Comparison of ENCODE assay signal across 8 cellular contexts in genomic region chr2:86037141-86037794, GRCh38.
DNase-seq lines count a peak whose midpoint lies in the region; ATAC-seq and TF ChIP-seq lines count a peak whose summit lies in the region.

No MANE protein-coding gene starts in this region.

- intact Hi-C loops in esophagus muscularis mucosa (cut with DNase I): loop anchor here (2.0 kb wide), 1 partner anchor 150 kb away; no protein-coding TSS in a partner anchor

- no peak for TF ChIP-seq EP300 in esophagus muscularis mucosa (IDR thresholded peaks at IDR 0.05)

- H3K9me3 Mint-ChIP-seq in activated T-cell treated with anti-CD3 and anti-CD28 coated beads, Interleukin-2, amount 50 U/mL, for 24 hours: no peaks in the 10 kb centered on the region

- peak; percentile 55 for ATAC-seq in omental fat pad (ENCODE audit: low FRiP score)
- no peak for ATAC-seq in GM18520 (IDR thresholded peaks at IDR 0.05; ENCODE audit: unreplicated experiment)
- ATAC-seq in HG03045 (IDR thresholded peaks at IDR 0.05; ENCODE audit: unreplicated experiment): no peak
- ATAC-seq in HG03442 (IDR thresholded peaks at IDR 0.05; ENCODE audit: unreplicated experiment): no peak

- TF ChIP-seq CTCF in esophagus muscularis mucosa (IDR thresholded peaks at IDR 0.05): no peak
- TF ChIP-seq CTCF in omental fat pad (IDR thresholded peaks at IDR 0.05): no peak

- H3K4me1 ChIP-seq in esophagus muscularis mucosa: peaks cover 45 to 48% (median 46%) of the 10 kb centered on the region in 4 donors

- peaks cover 86% of the 10 kb centered on the region for H3K4me1 Mint-ChIP-seq in activated T-cell treated with anti-CD3 and anti-CD28 coated beads, Interleukin-2, amount 50 U/mL, for 24 hours (ENCODE audit: low read depth)

- TF ChIP-seq POLR2A in esophagus muscularis mucosa (IDR thresholded peaks at IDR 0.05; ENCODE audit: low read depth): no peak

- no peak overlapping the region for H3K4me3 ChIP-seq in esophagus muscularis mucosa

- peaks cover 25 to 71% (median 50%) of the 10 kb centered on the region in 4 donors for H3K36me3 ChIP-seq in esophagus muscularis mucosa

- peak overlapping the region; percentile 60 for H3K4me3 Mint-ChIP-seq in activated T-cell treated with anti-CD3 and anti-CD28 coated beads, Interleukin-2, amount 50 U/mL, for 24 hours

- no peaks in the 10 kb centered on the region for H3K27me3 Mint-ChIP-seq in activated T-cell treated with anti-CD3 and anti-CD28 coated beads, Interleukin-2, amount 50 U/mL, for 24 hours

- no peaks in the 10 kb centered on the region for H3K27me3 ChIP-seq in esophagus muscularis mucosa

- peak overlapping the region; percentile 94 for H3K27ac Mint-ChIP-seq in activated T-cell treated with anti-CD3 and anti-CD28 coated beads, Interleukin-2, amount 50 U/mL, for 24 hours

- WGBS in esophagus muscularis mucosa: 66% methylated on average over 7 of the region's 12 CpGs

- DNase-seq in activated gamma-delta T cell treated with Interleukin-2 at 50 U/mL for 16 hours: peak; percentile 57
- DNase-seq in activated gamma-delta T cell (lab: John Stamatoyannopoulos, UW): no peak
- DNase-seq in activated T-cell treated with anti-CD3 and anti-CD28 coated beads, Interleukin-2, amount 50 U/mL, for 24 hours: peak; percentile 70
- no peak for DNase-seq in esophagus muscularis mucosa (ENCODE audit: extremely low spot score)
- peak; percentile 42 for DNase-seq in omental fat pad (ENCODE audit: low spot score)

- no peaks in the 10 kb centered on the region for H3K9me3 ChIP-seq in esophagus muscularis mucosa

- peak overlapping the region; percentile 79 to 85 (median 80) for H3K27ac ChIP-seq in esophagus muscularis mucosa (replicated peaks in 1 of 4)

- peaks cover 100% of the 10 kb centered on the region for H3K36me3 Mint-ChIP-seq in activated T-cell treated with anti-CD3 and anti-CD28 coated beads, Interleukin-2, amount 50 U/mL, for 24 hours (ENCODE audit: low read depth)

Comparison
In these comparisons a context has a peak if more than half of its experiments do, and no peak if none do; other contexts are left out.
1. DNase-seq: peak in activated gamma-delta T cell treated with Interleukin-2 at 50 U/mL for 16 hours (single experiment), activated T-cell treated with anti-CD3 and anti-CD28 coated beads, Interleukin-2, amount 50 U/mL, for 24 hours (single experiment) and omental fat pad (single experiment); none in activated gamma-delta T cell (single experiment) and esophagus muscularis mucosa (single experiment).